ENCODE assay signal across 16 cellular contexts in genomic region chr3:46222435-46223161, GRCh38. TPM values are rescaled to one million over a fixed set of nuclear protein-coding genes. Genes with fewer than 3 reads are reported as not detected.
DNase-seq lines count a peak whose midpoint lies in the region; ATAC-seq and TF ChIP-seq lines count a peak whose summit lies in the region.
"Had no signal": no experiment of that assay in that cellular context is flagged by ENCODE, and none has a peak within 500 bp of the region (broad histone marks: within the 10 kb centered on the region; RNA-seq: fewer than 3 reads in every experiment).

No MANE protein-coding gene starts in this region.

- peaks cover 16% of the 10 kb centered on the region for H3K9me3 Mint-ChIP-seq in stimulated activated memory B cell treated with anti-CD40 and anti-IgM and Interleukin-4, amounts not matched to agents 10 μg/mL and 1 μg/mL and 100 μg/mL, for 72 hours

- H3K27me3 Mint-ChIP-seq in stimulated activated memory B cell treated with anti-CD40 and anti-IgM and Interleukin-4, amounts not matched to agents 10 μg/mL and 1 μg/mL and 100 μg/mL, for 72 hours: no peaks in the 10 kb centered on the region

- DNase-seq in KG1 (lab: John Stamatoyannopoulos, UW) (peak; percentile 56), RPMI8226 (peak; percentile 86), NK-92 (lab: John Stamatoyannopoulos, UW; ENCODE audit: unreplicated experiment) (no peak), omental fat pad (ENCODE audit: low spot score) (no peak)
- no peak for DNase-seq in activated effector memory CD4-positive, alpha-beta T cell treated with anti-CD3 and anti-CD28 coated beads, Interleukin-2, amount 50 U/mL, for 16 hours
- DNase-seq: CD4-positive, alpha-beta memory T cell; cerebellar nuclear complex; kidney; NCI-H1105 treated with DMSO at 0.1 percent for 48 hours; NCI-H345; Peyer's patch had no signal

- H3K4me3 Mint-ChIP-seq in stimulated activated memory B cell treated with anti-CD40 and anti-IgM and Interleukin-4, amounts not matched to agents 10 μg/mL and 1 μg/mL and 100 μg/mL, for 72 hours: no peak overlapping the region
- H3K4me3 Mint-ChIP-seq: CD4-positive, alpha-beta memory T cell had no signal

- H3K4me1 Mint-ChIP-seq in stimulated activated memory B cell treated with anti-CD40 and anti-IgM and Interleukin-4, amounts not matched to agents 10 μg/mL and 1 μg/mL and 100 μg/mL, for 72 hours: peaks cover 46% of the 10 kb centered on the region
- H3K4me1 Mint-ChIP-seq: CD4-positive, alpha-beta memory T cell had no signal

- ATAC-seq in esophagus mucosa (peak; percentile 29), omental fat pad (ENCODE audit: low FRiP score) (no peak)
- ATAC-seq in stimulated activated memory B cell treated with anti-CD40 and anti-IgM and Interleukin-4, amounts not matched to agents 10 μg/mL and 1 μg/mL and 100 μg/mL, for 72 hours: peak; percentile 84

- peak overlapping the region; percentile 53 for H3K27ac Mint-ChIP-seq in stimulated activated memory B cell treated with anti-CD40 and anti-IgM and Interleukin-4, amounts not matched to agents 10 μg/mL and 1 μg/mL and 100 μg/mL, for 72 hours

- no peak for TF ChIP-seq CTCF in omental fat pad (IDR thresholded peaks at IDR 0.05)

- H3K36me3 Mint-ChIP-seq in stimulated activated memory B cell treated with anti-CD40 and anti-IgM and Interleukin-4, amounts not matched to agents 10 μg/mL and 1 μg/mL and 100 μg/mL, for 72 hours: peaks cover 6% of the 10 kb centered on the region
- H3K36me3 Mint-ChIP-seq: CD4-positive, alpha-beta memory T cell had no signal

RNA-seq across cellular contexts. Expression of gene CCR1, which starts 14.5 kb away (rescaled TPM):
- total RNA-seq in esophagus mucosa: 0.52 TPM
- 10 to 100 TPM; 12.9 to 88.6 (median 25.1) TPM for total RNA-seq in omental fat pad
- total RNA-seq: endothelial cell of umbilical vein had no signal

RNA-seq across cellular contexts. Expression of gene CCR3, which starts 19.7 kb away (rescaled TPM):
- total RNA-seq in esophagus mucosa (not detected), omental fat pad (under 1 TPM in 1 of 4 donors, not detected in 3; 0.37 TPM)
- total RNA-seq: endothelial cell of umbilical vein, HT1080, kidney, Peyer's patch, prostate gland had no signal

Comparison
In these comparisons a context has a peak if more than half of its experiments do, and no peak if none do; other contexts are left out.
1. DNase-seq: peak in KG1 (single experiment) and RPMI8226 (single experiment); none in activated effector memory CD4-positive, alpha-beta T cell treated with anti-CD3 and anti-CD28 coated beads, Interleukin-2, amount 50 U/mL, for 16 hours (single experiment), NK-92 (single experiment) and omental fat pad (single experiment).